In genomic region chr11:93591247-93591898, GRCh38 we compare ENCODE assay signal across 10 cellular contexts. TPM values are rescaled to one million over a fixed set of nuclear protein-coding genes. Genes with fewer than 3 reads are reported as not detected.
DNase-seq lines count a peak whose midpoint lies in the region; ATAC-seq and TF ChIP-seq lines count a peak whose summit lies in the region.
"Had no signal": no experiment of that assay in that cellular context is flagged by ENCODE, and none has a peak within 500 bp of the region (broad histone marks: within the 10 kb centered on the region; RNA-seq: fewer than 3 reads in every experiment).

No MANE protein-coding gene starts in this region.

- no peaks in the 10 kb centered on the region for H3K9me3 ChIP-seq in gastroesophageal sphincter

- no peaks in the 10 kb centered on the region for H3K9me3 Mint-ChIP-seq in Calu3 (ENCODE audit: low read depth, unreplicated experiment)
- no peaks in the 10 kb centered on the region for H3K9me3 Mint-ChIP-seq in WTC11
- no peaks in the 10 kb centered on the region for H3K9me3 Mint-ChIP-seq in activated CD4-positive, alpha-beta T cell treated with anti-CD3 and anti-CD28 coated beads, Interleukin-2, amount 10 ng/mL, durations not matched to agents 7 days and 5 days

- CTCF ChIA-PET in Calu3 (lab: Charles Lee) = no interaction called here
- CTCF ChIA-PET in WTC11 (lab: Charles Lee) = no interaction called here
- CTCF ChIA-PET in activated CD4-positive, alpha-beta T cell treated with anti-CD3 and anti-CD28 coated beads, Interleukin-2, amount 10 ng/mL, durations not matched to agents 7 days and 5 days (lab: Charles Lee) = no interaction called here

- ATAC-seq in GM19463 (IDR thresholded peaks at IDR 0.05; ENCODE audit: unreplicated experiment) = peak; percentile 79
- ATAC-seq in HG03196 (IDR thresholded peaks at IDR 0.05; ENCODE audit: unreplicated experiment) = peak; percentile 81
- no peak for ATAC-seq in WTC11
- no peak for ATAC-seq in gastroesophageal sphincter

- POLR2A ChIA-PET in WTC11 (lab: Charles Lee) = no interaction called here
- POLR2A ChIA-PET in activated CD4-positive, alpha-beta T cell treated with anti-CD3 and anti-CD28 coated beads, Interleukin-2, amount 10 ng/mL, durations not matched to agents 7 days and 5 days (lab: Charles Lee) = no interaction called here

- no peaks in the 10 kb centered on the region for H3K36me3 Mint-ChIP-seq in Calu3 (ENCODE audit: insufficient read depth, unreplicated experiment)
- no peaks in the 10 kb centered on the region for H3K36me3 Mint-ChIP-seq in WTC11
- no peaks in the 10 kb centered on the region for H3K36me3 Mint-ChIP-seq in activated CD4-positive, alpha-beta T cell treated with anti-CD3 and anti-CD28 coated beads, Interleukin-2, amount 10 ng/mL, durations not matched to agents 7 days and 5 days (ENCODE audit: low read depth)

- 71 to 91% methylated on average over 4 to 6 of the region's 6 CpGs for WGBS in gastroesophageal sphincter (ENCODE audit: low coverage in 1 of 2), 2 donors

- H3K27me3 ChIP-seq in gastroesophageal sphincter = no peaks in the 10 kb centered on the region

- H3K27ac Mint-ChIP-seq in Calu3 (ENCODE audit: unreplicated experiment) = no peak overlapping the region
- no peak overlapping the region for H3K27ac Mint-ChIP-seq in WTC11
- H3K27ac Mint-ChIP-seq in activated CD4-positive, alpha-beta T cell treated with anti-CD3 and anti-CD28 coated beads, Interleukin-2, amount 10 ng/mL, durations not matched to agents 7 days and 5 days = no peak overlapping the region
- H3K27ac Mint-ChIP-seq: B cell had no signal

- H3K4me3 Mint-ChIP-seq in Calu3 (ENCODE audit: low read depth, unreplicated experiment) (no peak overlapping the region), WTC11 (no peak overlapping the region)
- no peak overlapping the region for H3K4me3 Mint-ChIP-seq in activated CD4-positive, alpha-beta T cell treated with anti-CD3 and anti-CD28 coated beads, Interleukin-2, amount 10 ng/mL, durations not matched to agents 7 days and 5 days
- H3K4me3 Mint-ChIP-seq: B cell had no signal

- no peaks in the 10 kb centered on the region for H3K4me1 ChIP-seq in gastroesophageal sphincter
- H3K4me1 ChIP-seq: parathyroid adenoma had no signal

- H3K4me1 Mint-ChIP-seq in Calu3 (ENCODE audit: low read depth, unreplicated experiment) (peaks cover 32% of the 10 kb centered on the region), WTC11 (no peaks in the 10 kb centered on the region)
- peaks cover 5% of the 10 kb centered on the region for H3K4me1 Mint-ChIP-seq in activated CD4-positive, alpha-beta T cell treated with anti-CD3 and anti-CD28 coated beads, Interleukin-2, amount 10 ng/mL, durations not matched to agents 7 days and 5 days
- H3K4me1 Mint-ChIP-seq: B cell had no signal

- TF ChIP-seq CTCF in Calu3 (IDR thresholded peaks at IDR 0.05; ENCODE audit: unreplicated experiment) (no peak), WTC11 (IDR thresholded peaks at IDR 0.05) (no peak), gastroesophageal sphincter (IDR thresholded peaks at IDR 0.05) (no peak)

- H3K36me3 ChIP-seq in gastroesophageal sphincter = no peaks in the 10 kb centered on the region

- no peak for TF ChIP-seq POLR2A in gastroesophageal sphincter (IDR thresholded peaks at IDR 0.05)

- no peak for TF ChIP-seq EP300 in gastroesophageal sphincter (IDR thresholded peaks at IDR 0.05)

- no TSS peak for BruUV-seq in Calu3 (replicated peaks; lab: Mats Ljungman, UMichigan)

- no peak overlapping the region for H3K27ac ChIP-seq in gastroesophageal sphincter
- H3K27ac ChIP-seq: parathyroid adenoma had no signal

- H3K27me3 Mint-ChIP-seq in Calu3 (ENCODE audit: unreplicated experiment) (no peaks in the 10 kb centered on the region), WTC11 (ENCODE audit: low read depth) (no peaks in the 10 kb centered on the region; the same call in 1 of the 2 replicates)
- H3K27me3 Mint-ChIP-seq in activated CD4-positive, alpha-beta T cell treated with anti-CD3 and anti-CD28 coated beads, Interleukin-2, amount 10 ng/mL, durations not matched to agents 7 days and 5 days = peaks cover 10% of the 10 kb centered on the region

- H3K4me3 ChIP-seq in gastroesophageal sphincter = no peak overlapping the region

- DNase-seq in Calu3 (peak; percentile 43), WTC11 (ENCODE audit: low spot score) (no peak), cerebellar nuclear complex (lab: John Stamatoyannopoulos, UW) (no peak), COLO668 (lab: John Stamatoyannopoulos, UW; ENCODE audit: unreplicated experiment) (no peak)
- DNase-seq in activated CD4-positive, alpha-beta T cell treated with anti-CD3 and anti-CD28 coated beads, Interleukin-2, amount 10 ng/mL, durations not matched to agents 7 days and 5 days = no peak

- intact Hi-C loops in Calu3 (cut with micrococcal nuclease; ENCODE audit: unreplicated experiment) = no loop called here

TF ChIP-seq in WTC11, 78 proteins besides CTCF, POLR2A, EP300 and RAD21:
- no peak for TF ChIP-seq NFYB (CRISPR knock-in tag; conservative IDR thresholded peaks at IDR 0.05; ENCODE audit: low read depth)
- TF ChIP-seq GABPB1 (CRISPR knock-in tag; IDR thresholded peaks at IDR 0.05) = peak; percentile 77
- TF ChIP-seq HMGXB4 (CRISPR knock-in tag; IDR thresholded peaks at IDR 0.05) = no peak
- no peak for TF ChIP-seq ELF4 (CRISPR knock-in tag; IDR thresholded peaks at IDR 0.05; ENCODE audit: low read depth)
- TF ChIP-seq CREB1 (CRISPR knock-in tag; IDR thresholded peaks at IDR 0.05) = no peak
TF ChIP-seq in WTC11: peak in this region for 1.

RNA-seq across cellular contexts. Expression of gene SMCO4, which starts 48.2 kb away (rescaled TPM):
- total RNA-seq in Calu3 (2022) (16.4 and 22.9 TPM in 2 replicates), WTC11 (2021) (42.3 to 50.1 TPM (median 42.9 TPM) in 3 replicates), gastroesophageal sphincter (10 to 100 TPM in 3 of 4 donors, 1 to 10 TPM in 1; 5.6 to 15.5 (median 11.6) TPM)
- total RNA-seq in activated CD4-positive, alpha-beta T cell treated with anti-CD3 and anti-CD28 coated beads, Interleukin-2, amount 10 ng/mL, durations not matched to agents 7 days and 5 days = 10 to 100 TPM; 35.4 to 41.9 TPM

Comparison
In these comparisons a context has a peak if more than half of its experiments do, and no peak if none do; other contexts are left out.
1. ATAC-seq: peak in GM19463 (single experiment) and HG03196 (single experiment); none in WTC11 (single experiment) and gastroesophageal sphincter (single experiment).